8 cellular contexts compared by ENCODE assay signal in genomic region chr2:43133708-43134570, GRCh38.
DNase-seq lines count a peak whose midpoint lies in the region; ATAC-seq and TF ChIP-seq lines count a peak whose summit lies in the region.

No MANE protein-coding gene starts in this region.

- CTCF ChIA-PET in activated CD8-positive, alpha-beta T cell treated with anti-CD3 and anti-CD28 coated beads, Interleukin-2, amount 10 ng/mL, durations not matched to agents 7 days and 5 days (lab: Charles Lee), result interaction anchor here (1.0 to 22.0 kb wide), 11 partner anchors 9 to 350 kb away, joined by 3 to 666 read pairs (median 5); partner anchors contain the start of gene ZFP36L2

- no peaks in the 10 kb centered on the region for H3K27me3 ChIP-seq in BE2C

- intact Hi-C loops in cardiac septum (cut with DNase I), result loop anchor here (5.0 to 10.0 kb wide), 3 partner anchors 112 to 348 kb away; no protein-coding TSS in a partner anchor

- peaks cover 29% of the 10 kb centered on the region for H3K36me3 Mint-ChIP-seq in activated CD8-positive, alpha-beta T cell treated with anti-CD3 and anti-CD28 coated beads, Interleukin-2, amount 10 ng/mL, durations not matched to agents 7 days and 5 days (ENCODE audit: low read depth)

- TF ChIP-seq CTCF in BE2C (IDR thresholded peaks at IDR 0.05; ENCODE audit: low read depth, low read length), result no peak

- H3K4me3 Mint-ChIP-seq in activated CD8-positive, alpha-beta T cell treated with anti-CD3 and anti-CD28 coated beads, Interleukin-2, amount 10 ng/mL, durations not matched to agents 7 days and 5 days, result peak overlapping the region; percentile 59

- peak overlapping the region; percentile 100 for H3K27ac Mint-ChIP-seq in activated CD8-positive, alpha-beta T cell treated with anti-CD3 and anti-CD28 coated beads, Interleukin-2, amount 10 ng/mL, durations not matched to agents 7 days and 5 days

- H3K4me1 ChIP-seq in BE2C, result peaks cover 11% of the 10 kb centered on the region

- POLR2A ChIA-PET in activated CD8-positive, alpha-beta T cell treated with anti-CD3 and anti-CD28 coated beads, Interleukin-2, amount 10 ng/mL, durations not matched to agents 7 days and 5 days (lab: Charles Lee), result interaction anchor here (0.7 to 23.3 kb wide), 11 partner anchors 10 to 89 kb away, joined by 3 to 622 read pairs (median 5); partner anchors contain the start of gene ZFP36L2

- H3K4me3 ChIP-seq in BE2C (ENCODE audit: low read depth, low read length), result no peak overlapping the region

- no peaks in the 10 kb centered on the region for H3K9me3 Mint-ChIP-seq in activated CD8-positive, alpha-beta T cell treated with anti-CD3 and anti-CD28 coated beads, Interleukin-2, amount 10 ng/mL, durations not matched to agents 7 days and 5 days (ENCODE audit: insufficient read depth)

- no peaks in the 10 kb centered on the region for H3K9me3 ChIP-seq in BE2C

- H3K36me3 ChIP-seq in BE2C, result no peaks in the 10 kb centered on the region

- peak; percentile 31 for ATAC-seq in activated CD8-positive, alpha-beta T cell treated with anti-CD3 and anti-CD28 coated beads, Interleukin-2, amount 10 ng/mL, durations not matched to agents 7 days and 5 days
- no peak for ATAC-seq in GM21786 (IDR thresholded peaks at IDR 0.05; ENCODE audit: unreplicated experiment)

- H3K27me3 Mint-ChIP-seq in activated CD8-positive, alpha-beta T cell treated with anti-CD3 and anti-CD28 coated beads, Interleukin-2, amount 10 ng/mL, durations not matched to agents 7 days and 5 days (ENCODE audit: low read depth), result no peaks in the 10 kb centered on the region

- DNase-seq in stimulated activated CD4-positive, alpha-beta T cell treated with anti-CD3 and anti-CD28 coated beads, Interleukin-12 subunit alpha, Interleukin-12 subunit beta, amount 100 ng/mL, for 4 hours, result peak; percentile 43
- DNase-seq in stimulated activated CD4-positive, alpha-beta T cell treated with anti-CD3 and anti-CD28 coated beads, Interleukin-2, amount 100 ng/mL, for 48 hours, result no peak
- DNase-seq in activated CD8-positive, alpha-beta T cell treated with anti-CD3 and anti-CD28 coated beads, Interleukin-2, amount 10 ng/mL, durations not matched to agents 7 days and 5 days, result peak; percentile 89
- DNase-seq in cardiac septum (ENCODE audit: low spot score), result peak; percentile 79
- peak; percentile 28 to 68 (median 58) for DNase-seq in stimulated activated CD4-positive, alpha-beta T cell treated with anti-CD3 and anti-CD28 coated beads, TNF-alpha, amount 100 ng/mL, for 48 hours (ENCODE audit: low read depth in 3 of 3)
- no peak for DNase-seq in cortex of kidney (lab: John Stamatoyannopoulos, UW)
- no peak for DNase-seq in BE2C

- peaks cover 96% of the 10 kb centered on the region for H3K4me1 Mint-ChIP-seq in activated CD8-positive, alpha-beta T cell treated with anti-CD3 and anti-CD28 coated beads, Interleukin-2, amount 10 ng/mL, durations not matched to agents 7 days and 5 days (ENCODE audit: low read depth)

Comparison
In these comparisons a context has a peak if more than half of its experiments do, and no peak if none do; other contexts are left out.
1. DNase-seq: peak in stimulated activated CD4-positive, alpha-beta T cell treated with anti-CD3 and anti-CD28 coated beads, Interleukin-12 subunit alpha, Interleukin-12 subunit beta, amount 100 ng/mL, for 4 hours (single experiment), activated CD8-positive, alpha-beta T cell treated with anti-CD3 and anti-CD28 coated beads, Interleukin-2, amount 10 ng/mL, durations not matched to agents 7 days and 5 days (single experiment), cardiac septum (single experiment) and stimulated activated CD4-positive, alpha-beta T cell treated with anti-CD3 and anti-CD28 coated beads, TNF-alpha, amount 100 ng/mL, for 48 hours (3 of 3); none in stimulated activated CD4-positive, alpha-beta T cell treated with anti-CD3 and anti-CD28 coated beads, Interleukin-2, amount 100 ng/mL, for 48 hours (0 of 2), cortex of kidney (single experiment) and BE2C (single experiment).